Comparison of ENCODE assay signal across 1 cellular context in the genomic region with DNA sequence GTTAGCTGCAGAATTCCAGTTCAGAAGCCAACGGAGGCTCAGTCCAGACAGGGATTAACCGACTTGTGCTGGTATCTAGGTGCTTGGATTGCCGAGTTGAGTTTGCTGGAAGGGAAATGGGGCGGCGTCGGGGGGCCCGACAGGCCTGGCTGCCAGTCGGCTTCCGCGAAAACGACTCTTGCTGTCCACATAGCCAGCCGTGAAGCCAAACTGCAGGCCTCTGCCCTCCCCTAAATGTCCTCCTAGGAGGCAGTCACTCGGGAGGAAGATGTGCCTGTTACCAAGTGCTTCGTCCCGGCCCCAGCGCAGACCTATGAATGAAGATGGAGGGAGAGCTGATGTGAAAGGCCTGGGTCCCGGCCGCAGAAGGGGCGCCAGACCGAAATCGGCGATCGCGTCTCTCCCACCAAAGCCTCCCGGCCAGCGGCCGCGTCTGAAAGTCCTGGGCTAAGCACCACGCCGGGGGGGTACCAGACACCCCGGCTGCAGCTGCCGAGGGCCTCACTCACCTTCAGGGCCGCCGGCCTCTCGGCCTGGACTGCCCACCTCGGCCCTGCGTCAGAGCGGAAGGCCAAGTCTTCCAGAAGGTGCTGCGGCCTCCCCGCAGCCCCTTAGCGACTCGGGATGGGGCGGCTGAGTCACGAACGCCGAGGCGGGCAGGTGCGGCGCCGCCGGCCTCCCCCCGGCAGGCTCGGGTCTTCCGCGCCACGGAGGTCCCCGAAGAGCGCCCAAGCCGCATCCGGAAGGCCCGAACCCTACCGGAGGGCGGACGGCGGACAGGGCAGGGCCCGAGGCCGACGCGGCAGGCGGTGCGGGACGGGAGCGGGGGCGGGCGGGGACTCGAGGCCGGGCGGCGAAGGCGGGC.
TF ChIP-seq lines count a peak whose summit lies in the region.

No MANE protein-coding gene starts in this region.

TF ChIP-seq in WTC11, 78 proteins besides CTCF, POLR2A, EP300 and RAD21 (continued from another document):
- TF ChIP-seq, protein P1, sequence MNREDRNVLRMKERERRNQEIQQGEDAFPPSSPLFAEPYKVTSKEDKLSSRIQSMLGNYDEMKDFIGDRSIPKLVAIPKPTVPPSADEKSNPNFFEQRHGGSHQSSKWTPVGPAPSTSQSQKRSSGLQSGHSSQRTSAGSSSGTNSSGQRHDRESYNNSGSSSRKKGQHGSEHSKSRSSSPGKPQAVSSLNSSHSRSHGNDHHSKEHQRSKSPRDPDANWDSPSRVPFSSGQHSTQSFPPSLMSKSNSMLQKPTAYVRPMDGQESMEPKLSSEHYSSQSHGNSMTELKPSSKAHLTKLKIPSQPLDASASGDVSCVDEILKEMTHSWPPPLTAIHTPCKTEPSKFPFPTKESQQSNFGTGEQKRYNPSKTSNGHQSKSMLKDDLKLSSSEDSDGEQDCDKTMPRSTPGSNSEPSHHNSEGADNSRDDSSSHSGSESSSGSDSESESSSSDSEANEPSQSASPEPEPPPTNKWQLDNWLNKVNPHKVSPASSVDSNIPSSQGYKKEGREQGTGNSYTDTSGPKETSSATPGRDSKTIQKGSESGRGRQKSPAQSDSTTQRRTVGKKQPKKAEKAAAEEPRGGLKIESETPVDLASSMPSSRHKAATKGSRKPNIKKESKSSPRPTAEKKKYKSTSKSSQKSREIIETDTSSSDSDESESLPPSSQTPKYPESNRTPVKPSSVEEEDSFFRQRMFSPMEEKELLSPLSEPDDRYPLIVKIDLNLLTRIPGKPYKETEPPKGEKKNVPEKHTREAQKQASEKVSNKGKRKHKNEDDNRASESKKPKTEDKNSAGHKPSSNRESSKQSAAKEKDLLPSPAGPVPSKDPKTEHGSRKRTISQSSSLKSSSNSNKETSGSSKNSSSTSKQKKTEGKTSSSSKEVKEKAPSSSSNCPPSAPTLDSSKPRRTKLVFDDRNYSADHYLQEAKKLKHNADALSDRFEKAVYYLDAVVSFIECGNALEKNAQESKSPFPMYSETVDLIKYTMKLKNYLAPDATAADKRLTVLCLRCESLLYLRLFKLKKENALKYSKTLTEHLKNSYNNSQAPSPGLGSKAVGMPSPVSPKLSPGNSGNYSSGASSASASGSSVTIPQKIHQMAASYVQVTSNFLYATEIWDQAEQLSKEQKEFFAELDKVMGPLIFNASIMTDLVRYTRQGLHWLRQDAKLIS (CRISPR knock-in tag; IDR thresholded peaks at IDR 0.05; ENCODE audit: borderline replicate concordance), result 0 out of 2 replicates have a peak, but pooled peaks have one; percentile 31
- 0 out of 2 replicates have a peak, but pooled peaks have one; percentile 15 for TF ChIP-seq NFYB (CRISPR knock-in tag; conservative IDR thresholded peaks at IDR 0.05; ENCODE audit: low read depth)
- 0 out of 2 replicates have a peak, but pooled peaks have one; percentile 14 for TF ChIP-seq HMGXB4 (CRISPR knock-in tag; IDR thresholded peaks at IDR 0.05)
- no peak for TF ChIP-seq MAX (CRISPR knock-in tag; IDR thresholded peaks at IDR 0.05)
- TF ChIP-seq, protein P2, sequence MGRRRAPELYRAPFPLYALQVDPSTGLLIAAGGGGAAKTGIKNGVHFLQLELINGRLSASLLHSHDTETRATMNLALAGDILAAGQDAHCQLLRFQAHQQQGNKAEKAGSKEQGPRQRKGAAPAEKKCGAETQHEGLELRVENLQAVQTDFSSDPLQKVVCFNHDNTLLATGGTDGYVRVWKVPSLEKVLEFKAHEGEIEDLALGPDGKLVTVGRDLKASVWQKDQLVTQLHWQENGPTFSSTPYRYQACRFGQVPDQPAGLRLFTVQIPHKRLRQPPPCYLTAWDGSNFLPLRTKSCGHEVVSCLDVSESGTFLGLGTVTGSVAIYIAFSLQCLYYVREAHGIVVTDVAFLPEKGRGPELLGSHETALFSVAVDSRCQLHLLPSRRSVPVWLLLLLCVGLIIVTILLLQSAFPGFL (CRISPR knock-in tag; IDR thresholded peaks at IDR 0.05; ENCODE audit: borderline replicate concordance), result no peak
- TF ChIP-seq, protein P3, sequence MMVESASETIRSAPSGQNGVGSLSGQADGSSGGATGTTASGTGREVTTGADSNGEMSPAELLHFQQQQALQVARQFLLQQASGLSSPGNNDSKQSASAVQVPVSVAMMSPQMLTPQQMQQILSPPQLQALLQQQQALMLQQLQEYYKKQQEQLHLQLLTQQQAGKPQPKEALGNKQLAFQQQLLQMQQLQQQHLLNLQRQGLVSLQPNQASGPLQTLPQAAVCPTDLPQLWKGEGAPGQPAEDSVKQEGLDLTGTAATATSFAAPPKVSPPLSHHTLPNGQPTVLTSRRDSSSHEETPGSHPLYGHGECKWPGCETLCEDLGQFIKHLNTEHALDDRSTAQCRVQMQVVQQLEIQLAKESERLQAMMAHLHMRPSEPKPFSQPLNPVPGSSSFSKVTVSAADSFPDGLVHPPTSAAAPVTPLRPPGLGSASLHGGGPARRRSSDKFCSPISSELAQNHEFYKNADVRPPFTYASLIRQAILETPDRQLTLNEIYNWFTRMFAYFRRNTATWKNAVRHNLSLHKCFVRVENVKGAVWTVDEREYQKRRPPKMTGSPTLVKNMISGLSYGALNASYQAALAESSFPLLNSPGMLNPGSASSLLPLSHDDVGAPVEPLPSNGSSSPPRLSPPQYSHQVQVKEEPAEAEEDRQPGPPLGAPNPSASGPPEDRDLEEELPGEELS (CRISPR knock-in tag; IDR thresholded peaks at IDR 0.05), result 0 out of 2 replicates have a peak, but pooled peaks have one; percentile 9
- TF ChIP-seq IRF2 (CRISPR knock-in tag; IDR thresholded peaks at IDR 0.05; ENCODE audit: borderline replicate concordance, low read depth), result peak; percentile 63; the same call in 1 of the 2 replicates
- TF ChIP-seq CBFB (CRISPR knock-in tag; IDR thresholded peaks at IDR 0.05; ENCODE audit: low read depth), result no peak
- TF ChIP-seq TEAD1 (CRISPR knock-in tag; IDR thresholded peaks at IDR 0.05), result no peak
- no peak; the same call in 1 of the 2 replicates for TF ChIP-seq SP1 (CRISPR knock-in tag; conservative IDR thresholded peaks at IDR 0.05)
- TF ChIP-seq EMX1 (CRISPR knock-in tag; IDR thresholded peaks at IDR 0.05), result 0 out of 2 replicates have a peak, but pooled peaks have one; percentile 42
- TF ChIP-seq FOXP1 (CRISPR knock-in tag; IDR thresholded peaks at IDR 0.05; ENCODE audit: borderline replicate concordance), result peak; percentile 59; the same call in 1 of the 2 replicates
- TF ChIP-seq HMGA2 (CRISPR knock-in tag; IDR thresholded peaks at IDR 0.05), result no peak
- TF ChIP-seq ZNF512 (CRISPR knock-in tag; IDR thresholded peaks at IDR 0.05; ENCODE audit: borderline replicate concordance), result 0 out of 2 replicates have a peak, but pooled peaks have one; percentile 60
- TF ChIP-seq, protein P4, sequence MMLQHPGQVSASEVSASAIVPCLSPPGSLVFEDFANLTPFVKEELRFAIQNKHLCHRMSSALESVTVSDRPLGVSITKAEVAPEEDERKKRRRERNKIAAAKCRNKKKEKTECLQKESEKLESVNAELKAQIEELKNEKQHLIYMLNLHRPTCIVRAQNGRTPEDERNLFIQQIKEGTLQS (CRISPR knock-in tag; conservative IDR thresholded peaks at IDR 0.05), result no peak
- 0 out of 2 replicates have a peak, but pooled peaks have one; percentile 11 for TF ChIP-seq NFATC4 (CRISPR knock-in tag; IDR thresholded peaks at IDR 0.05)
- TF ChIP-seq ELF4 (CRISPR knock-in tag; IDR thresholded peaks at IDR 0.05; ENCODE audit: low read depth), result no peak
- peak; percentile 73; the same call in 1 of the 2 replicates for TF ChIP-seq KAT7 (CRISPR knock-in tag; IDR thresholded peaks at IDR 0.05; ENCODE audit: borderline replicate concordance)
- TF ChIP-seq, protein P5, sequence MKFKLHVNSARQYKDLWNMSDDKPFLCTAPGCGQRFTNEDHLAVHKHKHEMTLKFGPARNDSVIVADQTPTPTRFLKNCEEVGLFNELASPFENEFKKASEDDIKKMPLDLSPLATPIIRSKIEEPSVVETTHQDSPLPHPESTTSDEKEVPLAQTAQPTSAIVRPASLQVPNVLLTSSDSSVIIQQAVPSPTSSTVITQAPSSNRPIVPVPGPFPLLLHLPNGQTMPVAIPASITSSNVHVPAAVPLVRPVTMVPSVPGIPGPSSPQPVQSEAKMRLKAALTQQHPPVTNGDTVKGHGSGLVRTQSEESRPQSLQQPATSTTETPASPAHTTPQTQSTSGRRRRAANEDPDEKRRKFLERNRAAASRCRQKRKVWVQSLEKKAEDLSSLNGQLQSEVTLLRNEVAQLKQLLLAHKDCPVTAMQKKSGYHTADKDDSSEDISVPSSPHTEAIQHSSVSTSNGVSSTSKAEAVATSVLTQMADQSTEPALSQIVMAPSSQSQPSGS (CRISPR knock-in tag; IDR thresholded peaks at IDR 0.05; ENCODE audit: borderline replicate concordance, low read depth), result peak; percentile 32; the same call in 1 of the 2 replicates
